ENCODE assay signal across 12 cellular contexts in genomic region chr19:47444388-47444821, GRCh38. TPM values are rescaled to one million over a fixed set of nuclear protein-coding genes. Genes with fewer than 3 reads are reported as not detected.
DNase-seq lines count a peak whose midpoint lies in the region; ATAC-seq and TF ChIP-seq lines count a peak whose summit lies in the region.
"Had no signal": no experiment of that assay in that cellular context is flagged by ENCODE, and none has a peak within 500 bp of the region (broad histone marks: within the 10 kb centered on the region; RNA-seq: fewer than 3 reads in every experiment).

No MANE protein-coding gene starts in this region.

- peaks cover 31% of the 10 kb centered on the region for H3K4me1 Mint-ChIP-seq in WTC11

- peak; percentile 26 to 44 for ATAC-seq in activated CD4-positive, CD25-positive, alpha-beta regulatory T cell treated with anti-CD3 and anti-CD28 coated beads, Interleukin-2, amount 50 U/mL, for 24 hours
- no peak for ATAC-seq in WTC11
- ATAC-seq in HG03521 (IDR thresholded peaks at IDR 0.05; ENCODE audit: unreplicated experiment), result no peak

- H3K4me1 ChIP-seq in trophoblast cell (ENCODE audit: control insufficient read depth in 1 of 2, insufficient read depth in 2 of 2, low read length in 2 of 2), result peaks cover 7 to 11% of the 10 kb centered on the region in 2 experiments

- H2AK5ac ChIP-seq in trophoblast cell (ENCODE audit: low read length), result no peak overlapping the region

- H3K27me3 Mint-ChIP-seq in WTC11 (ENCODE audit: low read depth), result peaks cover 60% of the 10 kb centered on the region

- H4K91ac ChIP-seq in trophoblast cell (ENCODE audit: low read depth, low read length), result no peak overlapping the region

- no peak for TF ChIP-seq CTCF in WTC11 (IDR thresholded peaks at IDR 0.05)

- peaks cover 21% of the 10 kb centered on the region for H3K9me3 ChIP-seq in trophoblast cell (ENCODE audit: insufficient read depth, low read depth, low read length)

- DNase-seq in activated CD4-positive, CD25-positive, alpha-beta regulatory T cell treated with anti-CD3 and anti-CD28 coated beads, Interleukin-2, amount 50 U/mL, for 72 hours, result no peak
- DNase-seq in WTC11 (ENCODE audit: low spot score) (peak; percentile 67), ecto neural progenitor cell (ENCODE audit: low spot score) (peak; percentile 82), trophoblast cell (peak; percentile 28 to 66), HPDE6-E6E7 (ENCODE audit: extremely low spot score) (no peak), mesenteric fat pad (ENCODE audit: low spot score) (no peak)
- DNase-seq: DMS79 treated with DMSO at 0.1 percent for 48 hours had no signal

- no peak overlapping the region for H3K4me3 ChIP-seq in trophoblast cell (ENCODE audit: low read depth, low read length)

- H2AFZ ChIP-seq in trophoblast cell (ENCODE audit: insufficient read depth, low read length, poor library complexity), result no peak overlapping the region
- H2AFZ ChIP-seq: parathyroid adenoma had no signal

- H3K4ac ChIP-seq in trophoblast cell (ENCODE audit: low read depth, low read length), result no peak overlapping the region

- no peaks in the 10 kb centered on the region for H3K79me1 ChIP-seq in trophoblast cell (ENCODE audit: low read length)

- H2BK120ac ChIP-seq in trophoblast cell (ENCODE audit: insufficient read depth, low read length, poor library complexity), result no peak overlapping the region

- CTCF ChIA-PET in WTC11 (lab: Charles Lee), result interaction anchor here (1.1 to 1.6 kb wide), 4 partner anchors 12 to 263 kb away, joined by 3 to 4 read pairs (median 4); partner anchors contain the start of gene KPTN

- no CpG with 5 or more reads among the region's 22 CpGs for WGBS in trophoblast cell (ENCODE audit: extremely low coverage, insufficient coverage, insufficient read length)

- no peak overlapping the region for H3K9ac ChIP-seq in trophoblast cell (ENCODE audit: low read length)
- H3K9ac ChIP-seq: parathyroid adenoma had no signal

- no peak overlapping the region for H3K4me2 ChIP-seq in trophoblast cell (ENCODE audit: low read length)

- H3K18ac ChIP-seq in trophoblast cell (ENCODE audit: low read length), result no peak overlapping the region

- peaks cover 25% of the 10 kb centered on the region for H3K27me3 ChIP-seq in trophoblast cell (ENCODE audit: insufficient read depth, low read length)

- H3K4me3 Mint-ChIP-seq in WTC11, result no peak overlapping the region

- no peak overlapping the region for H3K23ac ChIP-seq in trophoblast cell (ENCODE audit: low read length)

- H2BK5ac ChIP-seq in trophoblast cell (ENCODE audit: low read depth, low read length, poor library complexity), result no peak overlapping the region

- H4K12ac ChIP-seq in trophoblast cell (ENCODE audit: low read depth, low read length), result no peak overlapping the region

- POLR2A ChIA-PET in WTC11 (lab: Charles Lee), result no interaction called here

- no peaks in the 10 kb centered on the region for H3K79me2 ChIP-seq in trophoblast cell (ENCODE audit: control insufficient read depth, insufficient read depth, low read length, poor library complexity)
- H3K79me2 ChIP-seq: parathyroid adenoma had no signal

- no peak overlapping the region for H3K27ac Mint-ChIP-seq in WTC11

- H2BK12ac ChIP-seq in trophoblast cell (ENCODE audit: low read length), result no peak overlapping the region

- no peaks in the 10 kb centered on the region for H3K36me3 Mint-ChIP-seq in WTC11

- H3K14ac ChIP-seq in trophoblast cell (ENCODE audit: low read length), result no peak overlapping the region

- no peak overlapping the region for H3K27ac ChIP-seq in trophoblast cell (ENCODE audit: low read depth, low read length)
- H3K27ac ChIP-seq: parathyroid adenoma had no signal

- H3K9me3 Mint-ChIP-seq in WTC11, result no peaks in the 10 kb centered on the region

- H4K8ac ChIP-seq in trophoblast cell (ENCODE audit: low read depth, low read length), result no peak overlapping the region

- no peaks in the 10 kb centered on the region for H3K36me3 ChIP-seq in trophoblast cell (ENCODE audit: control insufficient read depth in 1 of 2, insufficient read depth in 2 of 2, low read length in 2 of 2)

TF ChIP-seq in WTC11, 78 proteins besides CTCF, POLR2A, EP300 and RAD21 (continues in another document):
- TF ChIP-seq ZNF671 (CRISPR knock-in tag; IDR thresholded peaks at IDR 0.05) (no peak), TP53 (CRISPR knock-in tag; IDR thresholded peaks at IDR 0.05) (no peak), ELF4 (CRISPR knock-in tag; IDR thresholded peaks at IDR 0.05; ENCODE audit: low read depth) (no peak), TCF7 (CRISPR knock-in tag; IDR thresholded peaks at IDR 0.05; ENCODE audit: low read depth) (peak; percentile 50; the same call in 1 of the 2 replicates), ATF1 (CRISPR knock-in tag; IDR thresholded peaks at IDR 0.05) (no peak), ESRRA (CRISPR knock-in tag; IDR thresholded peaks at IDR 0.05; ENCODE audit: borderline replicate concordance) (no peak), ZNF532 (CRISPR knock-in tag; IDR thresholded peaks at IDR 0.05; ENCODE audit: borderline replicate concordance) (no peak), SMAD3 (CRISPR knock-in tag; IDR thresholded peaks at IDR 0.05; ENCODE audit: borderline replicate concordance) (0 out of 2 replicates have a peak, but pooled peaks have one; percentile 69), SOX15 (CRISPR knock-in tag; IDR thresholded peaks at IDR 0.05) (no peak), ZNF423 (CRISPR knock-in tag; IDR thresholded peaks at IDR 0.05) (no peak), HMGA2 (CRISPR knock-in tag; IDR thresholded peaks at IDR 0.05) (no peak)
- TF ChIP-seq, protein P1, sequence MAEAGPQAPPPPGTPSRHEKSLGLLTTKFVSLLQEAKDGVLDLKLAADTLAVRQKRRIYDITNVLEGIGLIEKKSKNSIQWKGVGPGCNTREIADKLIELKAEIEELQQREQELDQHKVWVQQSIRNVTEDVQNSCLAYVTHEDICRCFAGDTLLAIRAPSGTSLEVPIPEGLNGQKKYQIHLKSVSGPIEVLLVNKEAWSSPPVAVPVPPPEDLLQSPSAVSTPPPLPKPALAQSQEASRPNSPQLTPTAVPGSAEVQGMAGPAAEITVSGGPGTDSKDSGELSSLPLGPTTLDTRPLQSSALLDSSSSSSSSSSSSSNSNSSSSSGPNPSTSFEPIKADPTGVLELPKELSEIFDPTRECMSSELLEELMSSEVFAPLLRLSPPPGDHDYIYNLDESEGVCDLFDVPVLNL (CRISPR knock-in tag; IDR thresholded peaks at IDR 0.05; ENCODE audit: borderline replicate concordance, low read depth), result no peak
- TF ChIP-seq, protein P2, sequence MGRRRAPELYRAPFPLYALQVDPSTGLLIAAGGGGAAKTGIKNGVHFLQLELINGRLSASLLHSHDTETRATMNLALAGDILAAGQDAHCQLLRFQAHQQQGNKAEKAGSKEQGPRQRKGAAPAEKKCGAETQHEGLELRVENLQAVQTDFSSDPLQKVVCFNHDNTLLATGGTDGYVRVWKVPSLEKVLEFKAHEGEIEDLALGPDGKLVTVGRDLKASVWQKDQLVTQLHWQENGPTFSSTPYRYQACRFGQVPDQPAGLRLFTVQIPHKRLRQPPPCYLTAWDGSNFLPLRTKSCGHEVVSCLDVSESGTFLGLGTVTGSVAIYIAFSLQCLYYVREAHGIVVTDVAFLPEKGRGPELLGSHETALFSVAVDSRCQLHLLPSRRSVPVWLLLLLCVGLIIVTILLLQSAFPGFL (CRISPR knock-in tag; IDR thresholded peaks at IDR 0.05; ENCODE audit: borderline replicate concordance), result no peak

RNA-seq across cellular contexts. Expression of gene MEIS3, which starts 25.1 kb away (rescaled TPM):
- total RNA-seq in WTC11 (2021) (38.5 to 51.1 TPM (median 48.4 TPM) in 3 replicates), mesenteric fat pad (15.9 TPM)
- 6.2 and 6.4 TPM in 2 replicates for polyA plus RNA-seq in trophoblast cell (2013)
- total RNA-seq: activated CD8-positive, alpha-beta memory T cell treated with anti-CD3 and anti-CD28 coated beads for 36 hours had no signal

RNA-seq across cellular contexts. Expression of gene SLC8A2, which starts 27.3 kb away (rescaled TPM):
- 6.5 to 8.5 TPM (median 6.8 TPM) in 3 replicates for total RNA-seq in WTC11 (2021)
- polyA plus RNA-seq in trophoblast cell (2013), result 0.29 and 0.47 TPM in 2 replicates
- not detected for total RNA-seq in mesenteric fat pad
- total RNA-seq: A172; activated CD8-positive, alpha-beta memory T cell treated with anti-CD3 and anti-CD28 coated beads for 36 hours had no signal

RNA-seq across cellular contexts. Expression of gene KPTN, which starts 39.6 kb away (rescaled TPM):
- 24.5 to 30.2 TPM (median 29.5 TPM) in 3 replicates for total RNA-seq in WTC11 (2021)
- polyA plus RNA-seq in trophoblast cell (2013), result 11.2 TPM in 2 replicates
- total RNA-seq in mesenteric fat pad, result 9.8 TPM

Comparison
In these comparisons a context has a peak if more than half of its experiments do, and no peak if none do; other contexts are left out.
1. ATAC-seq: peak in activated CD4-positive, CD25-positive, alpha-beta regulatory T cell treated with anti-CD3 and anti-CD28 coated beads, Interleukin-2, amount 50 U/mL, for 24 hours (2 of 2); none in WTC11 (single experiment) and HG03521 (single experiment).
2. DNase-seq: peak in WTC11 (single experiment), ecto neural progenitor cell (single experiment) and trophoblast cell (2 of 2); none in activated CD4-positive, CD25-positive, alpha-beta regulatory T cell treated with anti-CD3 and anti-CD28 coated beads, Interleukin-2, amount 50 U/mL, for 72 hours (single experiment), HPDE6-E6E7 (single experiment) and mesenteric fat pad (single experiment).